21 cellular contexts compared by ENCODE assay signal in the genomic region with DNA sequence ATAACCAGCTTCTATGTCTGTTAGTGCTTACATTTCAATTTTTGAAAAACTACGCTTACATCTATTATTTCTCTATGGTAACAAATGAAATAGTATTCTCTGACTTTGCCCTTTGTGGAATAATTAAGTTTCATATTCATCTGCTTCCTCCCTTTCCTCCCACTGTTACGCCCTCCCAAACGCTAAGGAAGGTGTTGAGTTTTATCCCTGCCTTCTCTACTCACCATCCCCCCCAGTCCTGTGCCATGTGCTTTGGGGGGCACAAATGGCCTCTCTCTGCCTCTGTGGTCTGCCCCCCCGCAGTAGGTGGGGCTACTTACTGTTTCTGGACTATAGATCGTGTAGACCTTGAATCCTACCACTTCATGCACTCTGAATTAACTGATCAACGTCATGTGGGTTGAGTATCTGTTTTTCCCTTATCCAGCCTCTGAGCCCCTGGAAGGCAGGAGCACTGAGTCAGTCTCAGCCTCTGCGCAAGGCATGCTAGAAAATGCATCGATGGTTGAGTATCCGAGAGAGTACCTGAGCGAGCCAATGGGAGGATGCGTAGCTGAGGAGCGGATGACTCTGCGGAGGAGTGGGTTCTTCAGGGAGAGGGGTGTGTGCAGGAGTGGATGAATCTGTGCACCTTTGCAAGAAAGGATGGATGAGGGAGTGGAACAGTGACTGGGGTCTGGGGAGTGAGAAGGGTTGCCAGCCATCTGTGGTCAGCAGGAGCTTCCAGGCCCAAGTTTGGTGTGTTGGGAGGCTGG.
A peak's percentile ranks its signal among the peaks of the same experiment; 100 is the strongest.
DNase-seq lines count a peak whose midpoint lies in the region; ATAC-seq and TF ChIP-seq lines count a peak whose summit lies in the region.
"Had no signal": no experiment of that assay in that cellular context is flagged by ENCODE, and none has a peak within 500 bp of the region (broad histone marks: within the 10 kb centered on the region; RNA-seq: fewer than 3 reads in every experiment).

No MANE protein-coding gene starts in this region.

- peaks cover 5% of the 10 kb centered on the region for H3K9me3 Mint-ChIP-seq in osteocyte (ENCODE audit: unreplicated experiment)
- H3K9me3 Mint-ChIP-seq: stimulated activated naive CD8-positive, alpha-beta T cell treated with anti-CD3 and anti-CD28 coated beads, Interleukin-15, Interleukin-2, amounts not matched to agents 100 ng/mL and 50 ng/mL, for 24 hours had no signal

- no peaks in the 10 kb centered on the region for H3K4me1 Mint-ChIP-seq in osteocyte (ENCODE audit: unreplicated experiment)

- intact Hi-C loops in cardiac septum (cut with DNase I) (no loop called here), left cardiac atrium (cut with DNase I) (no loop called here)

- DNase-seq in cardiac septum (ENCODE audit: low spot score) (peak; percentile 33), left cardiac atrium (no peak), coronary artery (ENCODE audit: low spot score) (peak; percentile 59), osteocyte (ENCODE audit: extremely low spot score, unreplicated experiment) (peak; percentile 8), 8988T (no peak), NCI-H345 treated with DMSO at 0.1 percent for 48 hours (lab: John Stamatoyannopoulos, UW; ENCODE audit: unreplicated experiment) (no peak)
- DNase-seq: activated CD4-positive, alpha-beta T cell treated with anti-CD3 and anti-CD28 coated beads, Interleukin-2, amount 50 U/mL, for 4 hours; activated gamma-delta T cell treated with Interleukin-2 at 50 U/mL for 16 hours; effector CD4-positive, alpha-beta T cell; erythroblast; NCI-H1105; NCI-H1930; NCI-H2227 treated with DMSO at 0.1 percent for 48 hours; NCI-H69; T1000 had no signal

- H3K27me3 Mint-ChIP-seq in osteocyte (ENCODE audit: unreplicated experiment): peaks cover 17% of the 10 kb centered on the region
- H3K27me3 Mint-ChIP-seq: progenitor cell of endocrine pancreas had no signal

- H3K27ac Mint-ChIP-seq in osteocyte (ENCODE audit: unreplicated experiment): no peak overlapping the region
- H3K27ac Mint-ChIP-seq: progenitor cell of endocrine pancreas; stimulated activated naive CD8-positive, alpha-beta T cell treated with anti-CD3 and anti-CD28 coated beads, Interleukin-15, Interleukin-2, amounts not matched to agents 100 ng/mL and 50 ng/mL, for 24 hours had no signal

- H3K4me3 Mint-ChIP-seq in osteocyte (ENCODE audit: unreplicated experiment): no peak overlapping the region
- H3K4me3 Mint-ChIP-seq: stimulated activated naive CD8-positive, alpha-beta T cell treated with anti-CD3 and anti-CD28 coated beads, Interleukin-15, Interleukin-2, amounts not matched to agents 100 ng/mL and 50 ng/mL, for 24 hours had no signal

- no peak overlapping the region for H3K4me3 ChIP-seq in coronary artery
- H3K4me3 ChIP-seq: BLaER1, body of pancreas, Peyer's patch had no signal

- TF ChIP-seq CTCF in coronary artery (IDR thresholded peaks at IDR 0.05): no peak
- no peak for TF ChIP-seq CTCF in osteocyte (IDR thresholded peaks at IDR 0.05)

- no peaks in the 10 kb centered on the region for H3K36me3 Mint-ChIP-seq in osteocyte (ENCODE audit: unreplicated experiment)

- H3K27ac ChIP-seq in coronary artery: no peak overlapping the region
- H3K27ac ChIP-seq: BLaER1, body of pancreas, Peyer's patch had no signal

- ATAC-seq in left cardiac atrium (no peak), GM19324 (IDR thresholded peaks at IDR 0.05; ENCODE audit: low FRiP score, unreplicated experiment) (no peak)
- ATAC-seq: body of pancreas had no signal

Comparison
In these comparisons a context has a peak if more than half of its experiments do, and no peak if none do; other contexts are left out.
1. DNase-seq: peak in cardiac septum (single experiment), coronary artery (single experiment) and osteocyte (single experiment); none in left cardiac atrium (single experiment), 8988T (single experiment) and NCI-H345 treated with DMSO at 0.1 percent for 48 hours (single experiment).